ENCODE assay signal across 2 cellular contexts in the genomic region with DNA sequence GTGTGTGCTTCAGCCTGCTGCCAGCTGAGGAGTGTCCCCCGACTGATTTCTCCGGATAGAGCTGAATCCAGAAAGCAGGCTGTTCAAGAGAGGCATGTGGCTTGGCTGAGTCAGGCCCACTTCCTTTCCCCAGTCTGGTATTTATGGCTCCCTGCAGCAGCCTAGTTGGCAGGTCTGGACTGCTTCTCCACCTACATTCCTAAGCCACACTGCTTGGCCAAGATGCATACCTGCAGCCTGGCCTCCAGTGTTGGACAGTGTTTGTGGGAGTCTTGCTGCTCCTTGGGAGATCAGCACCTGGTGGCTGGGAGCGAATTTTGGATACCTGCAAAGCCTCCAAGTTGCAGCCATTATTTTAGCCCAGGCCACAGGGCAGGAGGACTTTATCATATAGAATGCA.
TF ChIP-seq lines count a peak whose summit lies in the region.

No MANE protein-coding gene starts in this region.

TF ChIP-seq in SK-N-SH treated with all-trans-retinoic acid at 6 μM for 48 hours, 23 proteins besides CTCF, POLR2A, EP300 and RAD21 (continued from another document):
- TF ChIP-seq ZNF565 (CRISPR knock-in tag; conservative IDR thresholded peaks at IDR 0.05; ENCODE audit: low read depth): no peak
- TF ChIP-seq ZFP30 (CRISPR knock-in tag; IDR thresholded peaks at IDR 0.05): no peak
- TF ChIP-seq, protein P1, sequence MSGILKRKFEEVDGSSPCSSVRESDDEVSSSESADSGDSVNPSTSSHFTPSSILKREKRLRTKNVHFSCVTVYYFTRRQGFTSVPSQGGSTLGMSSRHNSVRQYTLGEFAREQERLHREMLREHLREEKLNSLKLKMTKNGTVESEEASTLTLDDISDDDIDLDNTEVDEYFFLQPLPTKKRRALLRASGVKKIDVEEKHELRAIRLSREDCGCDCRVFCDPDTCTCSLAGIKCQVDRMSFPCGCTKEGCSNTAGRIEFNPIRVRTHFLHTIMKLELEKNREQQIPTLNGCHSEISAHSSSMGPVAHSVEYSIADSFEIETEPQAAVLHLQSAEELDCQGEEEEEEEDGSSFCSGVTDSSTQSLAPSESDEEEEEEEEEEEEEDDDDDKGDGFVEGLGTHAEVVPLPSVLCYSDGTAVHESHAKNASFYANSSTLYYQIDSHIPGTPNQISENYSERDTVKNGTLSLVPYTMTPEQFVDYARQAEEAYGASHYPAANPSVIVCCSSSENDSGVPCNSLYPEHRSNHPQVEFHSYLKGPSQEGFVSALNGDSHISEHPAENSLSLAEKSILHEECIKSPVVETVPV (CRISPR knock-in tag; IDR thresholded peaks at IDR 0.05): no peak
- TF ChIP-seq, protein P2, sequence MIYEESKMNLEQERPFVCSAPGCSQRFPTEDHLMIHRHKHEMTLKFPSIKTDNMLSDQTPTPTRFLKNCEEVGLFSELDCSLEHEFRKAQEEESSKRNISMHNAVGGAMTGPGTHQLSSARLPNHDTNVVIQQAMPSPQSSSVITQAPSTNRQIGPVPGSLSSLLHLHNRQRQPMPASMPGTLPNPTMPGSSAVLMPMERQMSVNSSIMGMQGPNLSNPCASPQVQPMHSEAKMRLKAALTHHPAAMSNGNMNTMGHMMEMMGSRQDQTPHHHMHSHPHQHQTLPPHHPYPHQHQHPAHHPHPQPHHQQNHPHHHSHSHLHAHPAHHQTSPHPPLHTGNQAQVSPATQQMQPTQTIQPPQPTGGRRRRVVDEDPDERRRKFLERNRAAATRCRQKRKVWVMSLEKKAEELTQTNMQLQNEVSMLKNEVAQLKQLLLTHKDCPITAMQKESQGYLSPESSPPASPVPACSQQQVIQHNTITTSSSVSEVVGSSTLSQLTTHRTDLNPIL (CRISPR knock-in tag; IDR thresholded peaks at IDR 0.05; ENCODE audit: low read depth): no peak
- no peak for TF ChIP-seq ARNTL (CRISPR knock-in tag; IDR thresholded peaks at IDR 0.05; ENCODE audit: borderline replicate concordance, low read depth)

TF ChIP-seq in SK-N-SH, 30 proteins besides CTCF, POLR2A, EP300 and RAD21 (continued from another document):
- TF ChIP-seq, protein P3, sequence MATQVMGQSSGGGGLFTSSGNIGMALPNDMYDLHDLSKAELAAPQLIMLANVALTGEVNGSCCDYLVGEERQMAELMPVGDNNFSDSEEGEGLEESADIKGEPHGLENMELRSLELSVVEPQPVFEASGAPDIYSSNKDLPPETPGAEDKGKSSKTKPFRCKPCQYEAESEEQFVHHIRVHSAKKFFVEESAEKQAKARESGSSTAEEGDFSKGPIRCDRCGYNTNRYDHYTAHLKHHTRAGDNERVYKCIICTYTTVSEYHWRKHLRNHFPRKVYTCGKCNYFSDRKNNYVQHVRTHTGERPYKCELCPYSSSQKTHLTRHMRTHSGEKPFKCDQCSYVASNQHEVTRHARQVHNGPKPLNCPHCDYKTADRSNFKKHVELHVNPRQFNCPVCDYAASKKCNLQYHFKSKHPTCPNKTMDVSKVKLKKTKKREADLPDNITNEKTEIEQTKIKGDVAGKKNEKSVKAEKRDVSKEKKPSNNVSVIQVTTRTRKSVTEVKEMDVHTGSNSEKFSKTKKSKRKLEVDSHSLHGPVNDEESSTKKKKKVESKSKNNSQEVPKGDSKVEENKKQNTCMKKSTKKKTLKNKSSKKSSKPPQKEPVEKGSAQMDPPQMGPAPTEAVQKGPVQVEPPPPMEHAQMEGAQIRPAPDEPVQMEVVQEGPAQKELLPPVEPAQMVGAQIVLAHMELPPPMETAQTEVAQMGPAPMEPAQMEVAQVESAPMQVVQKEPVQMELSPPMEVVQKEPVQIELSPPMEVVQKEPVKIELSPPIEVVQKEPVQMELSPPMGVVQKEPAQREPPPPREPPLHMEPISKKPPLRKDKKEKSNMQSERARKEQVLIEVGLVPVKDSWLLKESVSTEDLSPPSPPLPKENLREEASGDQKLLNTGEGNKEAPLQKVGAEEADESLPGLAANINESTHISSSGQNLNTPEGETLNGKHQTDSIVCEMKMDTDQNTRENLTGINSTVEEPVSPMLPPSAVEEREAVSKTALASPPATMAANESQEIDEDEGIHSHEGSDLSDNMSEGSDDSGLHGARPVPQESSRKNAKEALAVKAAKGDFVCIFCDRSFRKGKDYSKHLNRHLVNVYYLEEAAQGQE (IDR thresholded peaks at IDR 0.05; ENCODE audit: low read depth, low read length): no peak
- TF ChIP-seq, protein P4, sequence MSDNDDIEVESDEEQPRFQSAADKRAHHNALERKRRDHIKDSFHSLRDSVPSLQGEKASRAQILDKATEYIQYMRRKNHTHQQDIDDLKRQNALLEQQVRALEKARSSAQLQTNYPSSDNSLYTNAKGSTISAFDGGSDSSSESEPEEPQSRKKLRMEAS (IDR thresholded peaks at IDR 0.05; ENCODE audit: low read depth): no peak
- TF ChIP-seq NFIC (IDR thresholded peaks at IDR 0.05; ENCODE audit: borderline replicate concordance) (no peak), RCOR1 (IDR thresholded peaks at IDR 0.05; ENCODE audit: low read length) (no peak), TEAD4 (IDR thresholded peaks at IDR 0.05; ENCODE audit: borderline replicate concordance, insufficient read depth) (no peak), MXI1 (IDR thresholded peaks at IDR 0.05; ENCODE audit: low read depth, low read length) (no peak), YY1 (IDR thresholded peaks at IDR 0.05; ENCODE audit: low read depth) (no peak), POLR2AphosphoS5 (IDR thresholded peaks at IDR 0.05; ENCODE audit: low read depth, low read length) (no peak), JUND (IDR thresholded peaks at IDR 0.05) (no peak), NRF1 (IDR thresholded peaks at IDR 0.05; ENCODE audit: low read depth, low read length) (no peak)
- TF ChIP-seq, protein P5, sequence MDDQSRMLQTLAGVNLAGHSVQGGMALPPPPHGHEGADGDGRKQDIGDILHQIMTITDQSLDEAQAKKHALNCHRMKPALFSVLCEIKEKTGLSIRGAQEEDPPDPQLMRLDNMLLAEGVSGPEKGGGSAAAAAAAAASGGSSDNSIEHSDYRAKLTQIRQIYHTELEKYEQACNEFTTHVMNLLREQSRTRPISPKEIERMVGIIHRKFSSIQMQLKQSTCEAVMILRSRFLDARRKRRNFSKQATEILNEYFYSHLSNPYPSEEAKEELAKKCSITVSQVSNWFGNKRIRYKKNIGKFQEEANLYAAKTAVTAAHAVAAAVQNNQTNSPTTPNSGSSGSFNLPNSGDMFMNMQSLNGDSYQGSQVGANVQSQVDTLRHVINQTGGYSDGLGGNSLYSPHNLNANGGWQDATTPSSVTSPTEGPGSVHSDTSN (IDR thresholded peaks at IDR 0.05): no peak
- TF ChIP-seq, protein P6, sequence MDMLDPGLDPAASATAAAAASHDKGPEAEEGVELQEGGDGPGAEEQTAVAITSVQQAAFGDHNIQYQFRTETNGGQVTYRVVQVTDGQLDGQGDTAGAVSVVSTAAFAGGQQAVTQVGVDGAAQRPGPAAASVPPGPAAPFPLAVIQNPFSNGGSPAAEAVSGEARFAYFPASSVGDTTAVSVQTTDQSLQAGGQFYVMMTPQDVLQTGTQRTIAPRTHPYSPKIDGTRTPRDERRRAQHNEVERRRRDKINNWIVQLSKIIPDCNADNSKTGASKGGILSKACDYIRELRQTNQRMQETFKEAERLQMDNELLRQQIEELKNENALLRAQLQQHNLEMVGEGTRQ (IDR thresholded peaks at IDR 0.05; ENCODE audit: borderline replicate concordance, low read depth, low read length): no peak
